In genomic region chr13:80329250-80329649, GRCh38 we compare ENCODE assay signal across 1 cellular context.
TF ChIP-seq lines count a peak whose summit lies in the region.

No MANE protein-coding gene starts in this region.

TF ChIP-seq in GM12878, 131 proteins besides CTCF, POLR2A, EP300 and RAD21 (continued from another document):
- TF ChIP-seq ELK1 (IDR thresholded peaks at IDR 0.05; ENCODE audit: low read depth, low read length) = no peak
- TF ChIP-seq BCL3 (IDR thresholded peaks at IDR 0.05; ENCODE audit: borderline replicate concordance, insufficient read depth, low read depth, low read length, poor library complexity, severe bottlenecking) = no peak
- TF ChIP-seq E4F1 (IDR thresholded peaks at IDR 0.05; ENCODE audit: borderline replicate concordance, partially characterized antibody) = no peak
- TF ChIP-seq SIX5 (IDR thresholded peaks at IDR 0.05; ENCODE audit: low read depth, low read length, severe bottlenecking) = no peak
- TF ChIP-seq RELA (IDR thresholded peaks at IDR 0.05; ENCODE audit: borderline replicate concordance, partially characterized antibody) = no peak
- no peak for TF ChIP-seq ETV6 (conservative IDR thresholded peaks at IDR 0.05 in 1 of 2, IDR thresholded peaks at IDR 0.05 in 1 of 2; ENCODE audit: borderline replicate concordance in 1 of 2, low read depth in 1 of 2)
- TF ChIP-seq SMARCA5 (IDR thresholded peaks at IDR 0.05) = no peak
- no peak for TF ChIP-seq NFIC (IDR thresholded peaks at IDR 0.05; ENCODE audit: low read depth, low read length)
- TF ChIP-seq CEBPB (IDR thresholded peaks at IDR 0.05; ENCODE audit: borderline replicate concordance in 1 of 2, low read depth in 2 of 2, low read length in 2 of 2) = no peak
- TF ChIP-seq NFXL1 (IDR thresholded peaks at IDR 0.05; ENCODE audit: borderline replicate concordance) = no peak
- TF ChIP-seq CBX5 (IDR thresholded peaks at IDR 0.05; ENCODE audit: low read depth) = no peak
- TF ChIP-seq IRF3 (IDR thresholded peaks at IDR 0.05) = no peak
- TF ChIP-seq MLLT1 (IDR thresholded peaks at IDR 0.05) = no peak
- TF ChIP-seq IKZF2 (IDR thresholded peaks at IDR 0.05) = no peak
- TF ChIP-seq MAX (IDR thresholded peaks at IDR 0.05; ENCODE audit: low read depth, low read length) = no peak
